ENCODE assay signal across 1 cellular context in the genomic region with DNA sequence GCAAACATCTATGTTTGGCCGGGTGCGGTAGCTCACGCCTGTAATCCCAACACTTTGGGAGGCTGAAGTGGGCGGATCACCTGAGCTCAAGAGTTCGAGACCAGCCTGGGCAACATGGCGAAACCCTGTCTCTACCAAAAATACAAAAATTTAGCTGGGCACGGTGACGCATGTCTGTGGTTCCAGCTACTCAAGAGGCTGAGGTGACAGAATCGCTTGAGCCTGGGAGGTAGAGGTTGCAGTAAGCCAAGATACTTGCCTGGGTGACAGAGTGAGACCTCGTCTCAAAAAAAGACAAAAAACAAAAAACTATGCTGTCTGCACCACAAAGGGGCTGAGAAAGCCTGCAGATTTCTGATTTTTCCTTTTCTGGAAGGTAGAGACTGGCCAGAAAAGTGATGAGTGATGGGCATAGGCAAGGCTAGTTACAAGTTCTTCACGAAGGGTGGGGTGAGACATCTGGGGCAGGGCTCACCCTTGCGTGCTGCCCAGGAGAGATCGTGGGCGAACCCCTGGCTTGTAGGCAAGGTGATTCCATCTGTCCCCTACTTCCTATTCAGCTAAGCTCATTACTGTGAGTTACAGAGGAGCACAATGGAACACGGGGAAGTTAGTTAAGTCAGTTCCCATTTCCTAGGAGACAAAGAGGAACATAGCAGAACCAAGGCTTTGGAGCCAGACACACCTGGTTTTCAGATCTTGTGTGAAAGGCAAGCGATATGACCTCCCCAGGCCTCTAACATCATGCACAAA.
TF ChIP-seq lines count a peak whose summit lies in the region.

No MANE protein-coding gene starts in this region.

TF ChIP-seq in WTC11, 78 proteins besides CTCF, POLR2A, EP300 and RAD21 (continued from another document):
- no peak for TF ChIP-seq STAT6 (CRISPR knock-in tag; conservative IDR thresholded peaks at IDR 0.05; ENCODE audit: low read depth)
- TF ChIP-seq RORB (CRISPR knock-in tag; IDR thresholded peaks at IDR 0.05), result no peak
- TF ChIP-seq ZNF425 (CRISPR knock-in tag; conservative IDR thresholded peaks at IDR 0.05), result no peak
- TF ChIP-seq, protein P1, sequence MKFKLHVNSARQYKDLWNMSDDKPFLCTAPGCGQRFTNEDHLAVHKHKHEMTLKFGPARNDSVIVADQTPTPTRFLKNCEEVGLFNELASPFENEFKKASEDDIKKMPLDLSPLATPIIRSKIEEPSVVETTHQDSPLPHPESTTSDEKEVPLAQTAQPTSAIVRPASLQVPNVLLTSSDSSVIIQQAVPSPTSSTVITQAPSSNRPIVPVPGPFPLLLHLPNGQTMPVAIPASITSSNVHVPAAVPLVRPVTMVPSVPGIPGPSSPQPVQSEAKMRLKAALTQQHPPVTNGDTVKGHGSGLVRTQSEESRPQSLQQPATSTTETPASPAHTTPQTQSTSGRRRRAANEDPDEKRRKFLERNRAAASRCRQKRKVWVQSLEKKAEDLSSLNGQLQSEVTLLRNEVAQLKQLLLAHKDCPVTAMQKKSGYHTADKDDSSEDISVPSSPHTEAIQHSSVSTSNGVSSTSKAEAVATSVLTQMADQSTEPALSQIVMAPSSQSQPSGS (CRISPR knock-in tag; IDR thresholded peaks at IDR 0.05; ENCODE audit: borderline replicate concordance, low read depth), result no peak
- TF ChIP-seq CREB1 (CRISPR knock-in tag; IDR thresholded peaks at IDR 0.05), result no peak
- TF ChIP-seq NFATC4 (CRISPR knock-in tag; IDR thresholded peaks at IDR 0.05), result no peak
- no peak for TF ChIP-seq ZNF281 (CRISPR knock-in tag; IDR thresholded peaks at IDR 0.05)
- no peak for TF ChIP-seq GRHL2 (CRISPR knock-in tag; IDR thresholded peaks at IDR 0.05; ENCODE audit: insufficient replicate concordance, severe bottlenecking)
- TF ChIP-seq HMGXB4 (CRISPR knock-in tag; IDR thresholded peaks at IDR 0.05), result no peak
- no peak for TF ChIP-seq E2F4 (CRISPR knock-in tag; IDR thresholded peaks at IDR 0.05; ENCODE audit: borderline replicate concordance, low read depth)
